ENCODE assay signal across 29 cellular contexts in genomic region chr20:52008874-52009273, GRCh38.
"Had no signal": no experiment of that assay in that cellular context is flagged by ENCODE, and none has a peak within 500 bp of the region (broad histone marks: within the 10 kb centered on the region; RNA-seq: fewer than 3 reads in every experiment).

No MANE protein-coding gene starts in this region.

- DNase-seq: hippocampal formation; kidney glomerular epithelial cell; left cardiac atrium; lower lobe of right lung; mammary epithelial cell; mesenchymal stem cell; naive thymus-derived CD8-positive, alpha-beta T cell; occipital lobe; ovary; sigmoid colon; small intestine; spleen; stimulated activated CD4-positive, alpha-beta T cell treated with anti-CD3 and anti-CD28 coated beads, Interleukin-4, amount 100 ng/mL, for 24 hours; stimulated activated naive CD4-positive, alpha-beta T cell; tibial artery; trophoblast cell; upper lobe of right lung had no signal

- H3K4me3 ChIP-seq: lower lobe of right lung, ovary, right atrium auricular region, sigmoid colon, spleen, suprapubic skin, thoracic aorta, tibial artery, upper lobe of right lung had no signal

- H3K27ac ChIP-seq: lower lobe of right lung, neutrophil, ovary, right atrium auricular region, sigmoid colon, spleen, suprapubic skin, thoracic aorta, tibial artery, upper lobe of right lung had no signal

- H3K36me3 Mint-ChIP-seq: stimulated activated effector memory CD8-positive, alpha-beta T cell treated with anti-CD3 and anti-CD28 coated beads, Interleukin-12 subunit alpha, Interleukin-12 subunit beta, amount 100 ng/mL, for 72 hours had no signal

- H3K27ac Mint-ChIP-seq: naive thymus-derived CD8-positive, alpha-beta T cell; nephron; progenitor cell of endocrine pancreas; stimulated activated effector memory CD8-positive, alpha-beta T cell treated with anti-CD3 and anti-CD28 coated beads, Interleukin-12 subunit alpha, Interleukin-12 subunit beta, amount 100 ng/mL, for 72 hours; stimulated activated naive CD8-positive, alpha-beta T cell treated with anti-CD3 and anti-CD28 coated beads, Interleukin-15, Interleukin-2, amounts not matched to agents 100 ng/mL and 50 ng/mL, for 24 hours had no signal

- H3K27me3 ChIP-seq: neutrophil, ovary, right atrium auricular region, sigmoid colon, spleen, suprapubic skin, tibial artery, upper lobe of right lung had no signal

- H3K4me1 Mint-ChIP-seq: stimulated activated effector memory CD8-positive, alpha-beta T cell treated with anti-CD3 and anti-CD28 coated beads, Interleukin-12 subunit alpha, Interleukin-12 subunit beta, amount 100 ng/mL, for 72 hours had no signal

- ATAC-seq: left cardiac atrium; left lobe of liver; lower lobe of right lung; naive thymus-derived CD8-positive, alpha-beta T cell; stimulated activated effector memory CD8-positive, alpha-beta T cell treated with anti-CD3 and anti-CD28 coated beads, Interleukin-12 subunit alpha, Interleukin-12 subunit beta, amount 100 ng/mL, for 72 hours; upper lobe of right lung had no signal

- H3K4me3 Mint-ChIP-seq: naive thymus-derived CD8-positive, alpha-beta T cell; nephron; neural crest cell; stimulated activated effector memory CD8-positive, alpha-beta T cell treated with anti-CD3 and anti-CD28 coated beads, Interleukin-12 subunit alpha, Interleukin-12 subunit beta, amount 100 ng/mL, for 72 hours; stimulated activated naive CD8-positive, alpha-beta T cell treated with anti-CD3 and anti-CD28 coated beads, Interleukin-15, Interleukin-2, amounts not matched to agents 100 ng/mL and 50 ng/mL, for 24 hours had no signal

- H3K9me3 ChIP-seq: neutrophil, ovary, thoracic aorta had no signal

- H3K27me3 Mint-ChIP-seq: progenitor cell of endocrine pancreas had no signal

- H3K4me1 ChIP-seq: lower lobe of right lung, right atrium auricular region, sigmoid colon, spleen, suprapubic skin, tibial artery, upper lobe of right lung had no signal

- FAIRE-seq: keratinocyte, small intestine, urothelium cell line had no signal

- H3K36me3 ChIP-seq: lower lobe of right lung, neutrophil, ovary, right atrium auricular region, sigmoid colon, spleen, suprapubic skin, thoracic aorta, tibial artery, upper lobe of right lung had no signal
